1 cellular context compared by ENCODE assay signal in genomic region chr5:163867324-163867723, GRCh38.
TF ChIP-seq lines count a peak whose summit lies in the region.

No MANE protein-coding gene starts in this region.

TF ChIP-seq in HepG2, 621 proteins besides CTCF, POLR2A, EP300 and RAD21 (continued from another document):
- no peak for TF ChIP-seq GRHL1 (CRISPR knock-in tag; conservative IDR thresholded peaks at IDR 0.05)
- no peak for TF ChIP-seq ZNF687 (CRISPR knock-in tag; IDR thresholded peaks at IDR 0.05)
- TF ChIP-seq ZNF572 (CRISPR knock-in tag; IDR thresholded peaks at IDR 0.05), result no peak
- TF ChIP-seq ZNF737 (CRISPR knock-in tag; IDR thresholded peaks at IDR 0.05; ENCODE audit: borderline replicate concordance), result no peak
- TF ChIP-seq TOE1 (CRISPR knock-in tag; IDR thresholded peaks at IDR 0.05), result no peak
- no peak for TF ChIP-seq RNF219 (CRISPR knock-in tag; IDR thresholded peaks at IDR 0.05)
- TF ChIP-seq ZBTB44 (CRISPR knock-in tag; IDR thresholded peaks at IDR 0.05), result no peak
- no peak for TF ChIP-seq SIN3B (IDR thresholded peaks at IDR 0.05; ENCODE audit: low read length)
- no peak for TF ChIP-seq ZBTB40 (IDR thresholded peaks at IDR 0.05)
- no peak for TF ChIP-seq ZBTB40 (CRISPR knock-in tag; IDR thresholded peaks at IDR 0.05)
- no peak for TF ChIP-seq SUZ12 (IDR thresholded peaks at IDR 0.05; ENCODE audit: low read depth, low read length)
- TF ChIP-seq ZNF563 (CRISPR knock-in tag; IDR thresholded peaks at IDR 0.05), result no peak
- no peak for TF ChIP-seq ZNF180 (CRISPR knock-in tag; IDR thresholded peaks at IDR 0.05; ENCODE audit: borderline replicate concordance, low read depth)
- no peak for TF ChIP-seq ZNF3 (CRISPR knock-in tag; IDR thresholded peaks at IDR 0.05)
